In genomic region chr11:106840993-106841392, GRCh38 we compare ENCODE assay signal across 28 cellular contexts.
"Had no signal": no experiment of that assay in that cellular context is flagged by ENCODE, and none has a peak within 500 bp of the region (broad histone marks: within the 10 kb centered on the region; RNA-seq: fewer than 3 reads in every experiment).

No MANE protein-coding gene starts in this region.

- H3K36me3 Mint-ChIP-seq: activated CD8-positive, alpha-beta memory T cell treated with anti-CD3 and anti-CD28 coated beads, Interleukin-2, amount 10 ng/mL, durations not matched to agents 7 days and 5 days; activated naive CD4-positive, alpha-beta T cell treated with anti-CD3 and anti-CD28 coated beads, Interleukin-2, amount 50 U/mL, for 24 hours; naive thymus-derived CD4-positive, alpha-beta T cell had no signal

- H3K36me3 ChIP-seq: gastroesophageal sphincter, ovary, prostate gland, transverse colon had no signal

- H3K4me3 Mint-ChIP-seq: activated CD8-positive, alpha-beta memory T cell treated with anti-CD3 and anti-CD28 coated beads, Interleukin-2, amount 10 ng/mL, durations not matched to agents 7 days and 5 days; activated CD8-positive, alpha-beta T cell treated with anti-CD3 and anti-CD28 coated beads, Interleukin-2, amount 10 ng/mL, durations not matched to agents 7 days and 5 days; activated naive CD4-positive, alpha-beta T cell treated with anti-CD3 and anti-CD28 coated beads, Interleukin-2, amount 50 U/mL, for 24 hours; activated naive CD8-positive, alpha-beta T cell treated with anti-CD3 and anti-CD28 coated beads, Interleukin-2, amount 50 U/mL, for 24 hours; effector memory CD8-positive, alpha-beta T cell; naive thymus-derived CD4-positive, alpha-beta T cell had no signal

- ATAC-seq: activated CD8-positive, alpha-beta memory T cell treated with anti-CD3 and anti-CD28 coated beads, Interleukin-2, amount 10 ng/mL, durations not matched to agents 7 days and 5 days; activated CD8-positive, alpha-beta T cell treated with anti-CD3 and anti-CD28 coated beads, Interleukin-2, amount 10 ng/mL, durations not matched to agents 7 days and 5 days; activated naive CD8-positive, alpha-beta T cell treated with anti-CD3 and anti-CD28 coated beads, Interleukin-2, amount 50 U/mL, for 24 hours; effector memory CD8-positive, alpha-beta T cell; gastroesophageal sphincter; left cardiac atrium; left ventricle myocardium superior; naive thymus-derived CD4-positive, alpha-beta T cell; sciatic nerve; stimulated activated naive CD8-positive, alpha-beta T cell treated with anti-CD3 and anti-CD28 coated beads, Interleukin-15, Interleukin-2, amounts not matched to agents 100 U/mL and 50 U/mL, for 24 hours had no signal

- H3K27me3 ChIP-seq: gastroesophageal sphincter, hepatocyte, ovary, testis, transverse colon had no signal

- H3K27ac Mint-ChIP-seq: activated CD8-positive, alpha-beta memory T cell treated with anti-CD3 and anti-CD28 coated beads, Interleukin-2, amount 10 ng/mL, durations not matched to agents 7 days and 5 days; activated CD8-positive, alpha-beta T cell treated with anti-CD3 and anti-CD28 coated beads, Interleukin-2, amount 10 ng/mL, durations not matched to agents 7 days and 5 days; activated naive CD4-positive, alpha-beta T cell treated with anti-CD3 and anti-CD28 coated beads, Interleukin-2, amount 50 U/mL, for 24 hours; activated naive CD8-positive, alpha-beta T cell treated with anti-CD3 and anti-CD28 coated beads, Interleukin-2, amount 50 U/mL, for 24 hours; activated T-helper 2 cell treated with anti-CD3 and anti-CD28 coated beads, Interferon-gamma antibody, Interleukin-2, Interleukin-4, amounts not matched to agents 10 μg/mL and 5 μg/mL and 100 μg/mL, durations not matched to agents 14 hours and 24 hours and 36 hours; effector memory CD8-positive, alpha-beta T cell; naive thymus-derived CD4-positive, alpha-beta T cell had no signal

- H3K27ac ChIP-seq: gastroesophageal sphincter, hepatocyte, ovary, prostate gland, skin epidermis, testis, transverse colon had no signal

- H3K4me1 ChIP-seq: gastroesophageal sphincter, prostate gland, testis, transverse colon had no signal

- DNase-seq: activated CD4-positive, alpha-beta T cell treated with anti-CD3 and anti-CD28 coated beads, Interleukin-2, amount 50 U/mL, for 1 hour; activated CD8-positive, alpha-beta memory T cell treated with anti-CD3 and anti-CD28 coated beads, Interleukin-2, amount 10 ng/mL, durations not matched to agents 7 days and 5 days; activated CD8-positive, alpha-beta T cell treated with anti-CD3 and anti-CD28 coated beads, Interleukin-2, amount 10 ng/mL, durations not matched to agents 7 days and 5 days; activated naive CD8-positive, alpha-beta T cell treated with anti-CD3 and anti-CD28 coated beads, Interleukin-2, amount 50 U/mL, for 24 hours; activated T-cell treated with anti-CD3 and anti-CD28 coated beads, Interleukin-2, amount 50 U/mL, for 48 hours; amygdala; caudate nucleus; cortex of kidney; effector memory CD8-positive, alpha-beta T cell; left cardiac atrium; left ventricle myocardium superior; midbrain; naive thymus-derived CD4-positive, alpha-beta T cell; ovary; retina; stimulated activated CD4-positive, alpha-beta T cell treated with anti-CD3 and anti-CD28 coated beads, Interleukin-12 subunit alpha, Interleukin-12 subunit beta, amount 100 ng/mL, for 4 hours; stimulated activated CD4-positive, alpha-beta T cell treated with anti-CD3 and anti-CD28 coated beads, Interleukin-4, amount 100 ng/mL, for 1 hour; stimulated activated naive CD8-positive, alpha-beta T cell treated with anti-CD3 and anti-CD28 coated beads, Interleukin-15, Interleukin-2, amounts not matched to agents 100 U/mL and 50 U/mL, for 24 hours; T-helper 9 cell; testis; transverse colon had no signal

- H3K27me3 Mint-ChIP-seq: activated CD8-positive, alpha-beta memory T cell treated with anti-CD3 and anti-CD28 coated beads, Interleukin-2, amount 10 ng/mL, durations not matched to agents 7 days and 5 days; activated naive CD4-positive, alpha-beta T cell treated with anti-CD3 and anti-CD28 coated beads, Interleukin-2, amount 50 U/mL, for 24 hours; activated naive CD8-positive, alpha-beta T cell treated with anti-CD3 and anti-CD28 coated beads, Interleukin-2, amount 50 U/mL, for 24 hours; effector memory CD8-positive, alpha-beta T cell; naive thymus-derived CD4-positive, alpha-beta T cell had no signal

- H3K4me3 ChIP-seq: gastroesophageal sphincter, hepatocyte, ovary, prostate gland, skin epidermis, testis, transverse colon had no signal

- H3K4me1 Mint-ChIP-seq: activated CD8-positive, alpha-beta memory T cell treated with anti-CD3 and anti-CD28 coated beads, Interleukin-2, amount 10 ng/mL, durations not matched to agents 7 days and 5 days; activated naive CD4-positive, alpha-beta T cell treated with anti-CD3 and anti-CD28 coated beads, Interleukin-2, amount 50 U/mL, for 24 hours; activated naive CD8-positive, alpha-beta T cell treated with anti-CD3 and anti-CD28 coated beads, Interleukin-2, amount 50 U/mL, for 24 hours; naive thymus-derived CD4-positive, alpha-beta T cell had no signal

- H3K9me3 ChIP-seq: gastroesophageal sphincter, ovary, prostate gland, testis, transverse colon had no signal
